ENCODE assay signal across 26 cellular contexts in the genomic region with DNA sequence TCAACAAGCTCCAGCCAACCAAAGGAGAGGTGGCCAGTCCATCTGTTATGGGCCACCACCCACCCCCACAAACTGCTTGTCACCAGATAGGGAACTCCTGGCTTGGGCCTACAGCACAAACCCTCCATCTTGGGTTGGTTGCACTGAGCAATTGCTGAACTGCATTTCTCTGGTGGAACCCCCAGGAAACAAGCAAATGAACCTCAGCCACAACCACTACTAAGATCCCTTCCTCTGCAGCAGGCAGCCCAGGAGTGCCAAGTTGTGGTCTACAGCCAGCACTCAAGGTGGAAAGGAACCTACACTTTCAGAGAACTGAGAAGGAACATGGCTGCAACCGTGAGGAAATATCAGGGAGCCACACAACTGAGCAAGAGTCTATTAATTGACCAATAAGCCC.
"Had no signal": no experiment of that assay in that cellular context is flagged by ENCODE, and none has a peak within 500 bp of the region (broad histone marks: within the 10 kb centered on the region; RNA-seq: fewer than 3 reads in every experiment).

No MANE protein-coding gene starts in this region.

- H3K9me3 Mint-ChIP-seq: type B pancreatic cell had no signal

- H3K4me1 Mint-ChIP-seq: endodermal cell, nephron progenitor cell had no signal

- H3K27me3 Mint-ChIP-seq: activated naive CD8-positive, alpha-beta T cell treated with anti-CD3 and anti-CD28 coated beads for 36 hours; progenitor cell of endocrine pancreas; type B pancreatic cell had no signal

- H3K4me3 ChIP-seq: mucosa of descending colon, ovary, right lobe of liver, thoracic aorta, uterus had no signal

- H3K27ac ChIP-seq: brain microvascular endothelial cell, neutrophil, ovary, right lobe of liver, thoracic aorta, uterus, VCaP had no signal

- H3K27ac Mint-ChIP-seq: activated naive CD8-positive, alpha-beta T cell treated with anti-CD3 and anti-CD28 coated beads for 36 hours; endodermal cell; nephron progenitor cell; progenitor cell of endocrine pancreas; type B pancreatic cell had no signal

- H3K36me3 Mint-ChIP-seq: type B pancreatic cell had no signal

- H3K27me3 ChIP-seq: brain microvascular endothelial cell, neutrophil, ovary, right lobe of liver, uterus had no signal

- DNase-seq: activated CD4-positive, alpha-beta T cell treated with anti-CD3 and anti-CD28 coated beads for 48 hours; activated gamma-delta T cell treated with Interleukin-2 at 50 U/mL for 16 hours; activated naive CD8-positive, alpha-beta T cell treated with anti-CD3 and anti-CD28 coated beads for 36 hours; activated T-cell treated with anti-CD3 and anti-CD28 coated beads, Interleukin-2, amount 50 U/mL, for 1 hour; amniotic stem cell; brain microvascular endothelial cell; caudate nucleus; endodermal cell; foreskin fibroblast; head of caudate nucleus; hippocampal formation; left cardiac atrium; left ventricle myocardium superior; mucosa of descending colon; nephron progenitor cell; ovary; right lobe of liver; stimulated activated CD4-positive, alpha-beta T cell treated with anti-CD3 and anti-CD28 coated beads, Interleukin-2, amount 100 ng/mL, for 48 hours; stimulated activated naive CD4-positive, alpha-beta T cell treated with Interleukin-2 at 50 U/mL for 16 hours; uterus had no signal

- H3K4me1 ChIP-seq: right lobe of liver, uterus had no signal

- H3K9me3 ChIP-seq: neutrophil, ovary, right lobe of liver, thoracic aorta, uterus had no signal

- H3K36me3 ChIP-seq: brain microvascular endothelial cell, neutrophil, ovary, right lobe of liver, thoracic aorta, uterus had no signal

- ATAC-seq: esophagus mucosa, left cardiac atrium, left ventricle myocardium superior, mucosa of descending colon, right lobe of liver had no signal

- H3K4me3 Mint-ChIP-seq: activated naive CD8-positive, alpha-beta T cell treated with anti-CD3 and anti-CD28 coated beads for 36 hours; endodermal cell; nephron progenitor cell; type B pancreatic cell had no signal
